Comparison of ENCODE assay signal across 16 cellular contexts in the genomic region with DNA sequence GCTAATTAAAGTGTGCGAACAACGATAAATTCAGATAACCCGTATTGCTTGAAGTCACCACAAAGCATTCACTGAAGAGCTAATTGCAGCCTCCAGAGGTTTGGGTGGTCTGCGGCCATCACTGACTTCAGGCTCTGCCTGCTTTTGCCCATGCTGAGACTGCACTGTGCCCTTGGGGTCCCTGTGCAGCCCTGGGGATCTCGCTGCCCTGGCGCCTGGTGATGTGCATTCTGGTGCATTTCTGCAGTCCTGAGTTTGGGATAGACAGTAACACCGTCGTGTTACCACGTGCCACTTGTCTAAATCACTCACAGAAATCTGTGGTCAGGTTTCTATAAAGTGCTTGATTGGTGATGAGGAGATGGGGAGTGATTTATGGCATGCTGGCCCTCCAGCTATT.
"Had no signal": no experiment of that assay in that cellular context is flagged by ENCODE, and none has a peak within 500 bp of the region (broad histone marks: within the 10 kb centered on the region; RNA-seq: fewer than 3 reads in every experiment).

No MANE protein-coding gene starts in this region.

- H3K4me3 Mint-ChIP-seq: dendritic cell treated with granulocyte-macrophage colony-stimulating factor and Interleukin-4, amounts not matched to agents 40 ng/mL and 50 ng/mL, for 4 days; natural killer cell; stimulated activated memory B cell treated with anti-CD40 and anti-IgM and Interleukin-4, amounts not matched to agents 10 μg/mL and 1 μg/mL and 100 μg/mL, for 72 hours had no signal

- FAIRE-seq: astrocyte had no signal

- H3K27me3 ChIP-seq: adrenal gland, breast epithelium, esophagus squamous epithelium, neutrophil, sigmoid colon, spleen, uterus had no signal

- H3K4me3 ChIP-seq: adrenal gland, breast epithelium, esophagus squamous epithelium, sigmoid colon, spleen, uterus had no signal

- H3K27me3 Mint-ChIP-seq: dendritic cell treated with granulocyte-macrophage colony-stimulating factor and Interleukin-4, amounts not matched to agents 40 ng/mL and 50 ng/mL, for 4 days had no signal

- H3K4me1 Mint-ChIP-seq: natural killer cell; stimulated activated memory B cell treated with anti-CD40 and anti-IgM and Interleukin-4, amounts not matched to agents 10 μg/mL and 1 μg/mL and 100 μg/mL, for 72 hours had no signal

- H3K9me3 ChIP-seq: adrenal gland, breast epithelium, esophagus squamous epithelium, neutrophil, sigmoid colon, spleen, uterus had no signal

- H3K9ac ChIP-seq: parathyroid adenoma had no signal

- H2AFZ ChIP-seq: parathyroid adenoma had no signal

- DNase-seq: activated CD4-positive, alpha-beta T cell treated with anti-CD3 and anti-CD28 coated beads, Interleukin-2, amount 50 U/mL, for 4 hours; activated naive CD4-positive, alpha-beta T cell treated with anti-CD3 and anti-CD28 coated beads, Interleukin-2, amount 50 U/mL, for 16 hours; effector memory CD4-positive, alpha-beta T cell; esophagus squamous epithelium; natural killer cell; sigmoid colon; stimulated activated CD4-positive, alpha-beta T cell treated with anti-CD3 and anti-CD28 coated beads, Interleukin-4, amount 100 ng/mL, for 4 hours had no signal

- H3K27ac Mint-ChIP-seq: dendritic cell treated with granulocyte-macrophage colony-stimulating factor and Interleukin-4, amounts not matched to agents 40 ng/mL and 50 ng/mL, for 4 days; natural killer cell; stimulated activated memory B cell treated with anti-CD40 and anti-IgM and Interleukin-4, amounts not matched to agents 10 μg/mL and 1 μg/mL and 100 μg/mL, for 72 hours had no signal

- H3K27ac ChIP-seq: adrenal gland, breast epithelium, esophagus squamous epithelium, neutrophil, parathyroid adenoma, sigmoid colon, spleen, uterus had no signal

- ATAC-seq: natural killer cell; stimulated activated memory B cell treated with anti-CD40 and anti-IgM and Interleukin-4, amounts not matched to agents 10 μg/mL and 1 μg/mL and 100 μg/mL, for 72 hours had no signal

- H3K36me3 Mint-ChIP-seq: natural killer cell; stimulated activated memory B cell treated with anti-CD40 and anti-IgM and Interleukin-4, amounts not matched to agents 10 μg/mL and 1 μg/mL and 100 μg/mL, for 72 hours had no signal

- H3K4me1 ChIP-seq: breast epithelium, esophagus squamous epithelium, parathyroid adenoma, sigmoid colon, spleen, uterus had no signal

- H3K36me3 ChIP-seq: adrenal gland, breast epithelium, esophagus squamous epithelium, neutrophil, spleen, uterus had no signal
